Comparison of ENCODE assay signal across 25 cellular contexts in the genomic region with DNA sequence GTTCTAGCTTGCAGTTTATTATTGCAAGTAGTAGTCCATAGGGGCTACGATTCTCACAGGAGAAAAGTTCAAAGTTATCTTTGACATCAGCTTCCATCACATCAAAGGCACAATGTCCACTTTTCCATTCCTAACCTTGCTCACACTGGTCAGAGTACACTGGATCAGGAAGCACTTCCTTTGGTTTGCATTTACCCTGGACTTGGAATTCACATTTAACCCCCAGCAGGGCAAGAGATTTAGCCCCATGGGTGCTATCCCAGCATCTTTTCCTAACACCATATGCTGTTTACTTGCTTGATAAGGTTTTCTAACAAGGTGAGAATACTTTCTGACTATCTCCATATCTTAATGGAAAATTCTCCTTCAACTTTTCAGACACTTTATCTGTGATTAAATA. TPM values are rescaled to one million over a fixed set of nuclear protein-coding genes. Genes with fewer than 3 reads are reported as not detected.
DNase-seq lines count a peak whose midpoint lies in the region; ATAC-seq, FAIRE-seq and TF ChIP-seq lines count a peak whose summit lies in the region.
"Had no signal": no experiment of that assay in that cellular context is flagged by ENCODE, and none has a peak within 500 bp of the region (broad histone marks: within the 10 kb centered on the region; RNA-seq: fewer than 3 reads in every experiment).

No MANE protein-coding gene starts in this region.

- no peak overlapping the region for H3K27ac ChIP-seq in HepG2 (ENCODE audit: extremely low read length, insufficient read depth, low read length)
- H3K27ac ChIP-seq in right lobe of liver = no peak overlapping the region
- peak overlapping the region; percentile 58 for H3K27ac ChIP-seq in VCaP
- H3K27ac ChIP-seq in mesendoderm (ENCODE audit: low read depth, low read length) = no peak overlapping the region
- H3K27ac ChIP-seq: A549 had no signal

- WGBS in HepG2 (ENCODE audit: low lambda C conversion rate) = 7% methylated on average over 1 of the region's 1 CpG
- 10% methylated on average over 1 of the region's 1 CpG for WGBS in right lobe of liver (ENCODE audit: insufficient coverage, low coverage, low lambda C conversion rate, missing lambda C conversion rate)
- no CpG with 5 or more reads among the region's 1 CpG for WGBS in mesendoderm (ENCODE audit: extremely low coverage, insufficient coverage, low lambda C conversion rate)

- POLR2A ChIA-PET in HepG2 (lab: Yijun Ruan, JAX) = no interaction called here

- no peak overlapping the region for H2AFZ ChIP-seq in HepG2 (ENCODE audit: low read length)

- no peak overlapping the region for H3K4ac ChIP-seq in mesendoderm (ENCODE audit: low read depth, low read length)

- TF ChIP-seq EP300 in HepG2 (IDR thresholded peaks at IDR 0.05; ENCODE audit: low read depth in 2 of 2, low read length in 2 of 2) (no peak), HepG2 (CRISPR knock-in tag; IDR thresholded peaks at IDR 0.05; ENCODE audit: borderline replicate concordance) (no peak)

- no peak overlapping the region for H4K5ac ChIP-seq in mesendoderm (ENCODE audit: low read length)

- ATAC-seq in HepG2 (peak; percentile 79), right lobe of liver (no peak), HG03342 (IDR thresholded peaks at IDR 0.05; ENCODE audit: unreplicated experiment) (no peak)
- ATAC-seq: A549 had no signal

- H3K4me2 ChIP-seq in HepG2 (ENCODE audit: low read depth, low read length) = no peak overlapping the region
- no peak overlapping the region for H3K4me2 ChIP-seq in mesendoderm (ENCODE audit: low read length)
- H3K4me2 ChIP-seq: A549 had no signal

- no TSS peak for BruUV-seq in HepG2 (replicated peaks; lab: Mats Ljungman, UMichigan)

- H3K36me3 ChIP-seq in HepG2 (replicated peaks in 1 of 2; ENCODE audit: control insufficient read depth in 1 of 2, insufficient read depth in 2 of 2, low read length in 2 of 2) = no peaks in the 10 kb centered on the region
- H3K36me3 ChIP-seq in right lobe of liver = no peaks in the 10 kb centered on the region
- no peaks in the 10 kb centered on the region for H3K36me3 ChIP-seq in mesendoderm (ENCODE audit: control insufficient read depth, insufficient read depth, low read length)
- H3K36me3 ChIP-seq: BE2C, HAP-1 had no signal

- H3K79me2 ChIP-seq in HepG2 (ENCODE audit: insufficient read depth, low read length) = no peaks in the 10 kb centered on the region
- no peaks in the 10 kb centered on the region for H3K79me2 ChIP-seq in mesendoderm (ENCODE audit: control insufficient read depth, insufficient read depth, low read length)

- H3K4me3 ChIP-seq in HepG2 (replicated peaks in 1 of 3; ENCODE audit: insufficient read depth in 1 of 3, low read depth in 2 of 3, low read length in 3 of 3) = no peak overlapping the region
- no peak overlapping the region for H3K4me3 ChIP-seq in right lobe of liver
- no peak overlapping the region for H3K4me3 ChIP-seq in mesendoderm (ENCODE audit: low read length)
- H3K4me3 ChIP-seq: A549, HAP-1 had no signal

- in situ Hi-C loops in HepG2 (cut with HindIII; ENCODE audit: extremely low pct_ligation_motif_present, low pct_unique_long_range_greater_than_20kb) = no loop called here

- no peaks in the 10 kb centered on the region for H3K79me1 ChIP-seq in mesendoderm (ENCODE audit: low read length)

- no peaks in the 10 kb centered on the region; the same call in 1 of the 2 replicates for H4K20me1 ChIP-seq in HepG2 (ENCODE audit: insufficient read depth, low read length)

- H3K4me1 ChIP-seq in HepG2 (ENCODE audit: insufficient read depth, low read length) (peaks cover 14% of the 10 kb centered on the region), right lobe of liver (no peaks in the 10 kb centered on the region), mesendoderm (ENCODE audit: control insufficient read depth, low read depth, low read length) (peaks cover 7% of the 10 kb centered on the region)
- H3K4me1 ChIP-seq: A549, BE2C, HAP-1 had no signal

- TF ChIP-seq CTCF in HepG2 (CRISPR knock-in tag; IDR thresholded peaks at IDR 0.05) (no peak), right lobe of liver (IDR thresholded peaks at IDR 0.05) (no peak), VCaP (conservative IDR thresholded peaks at IDR 0.05) (no peak)

- no peak overlapping the region for H2BK15ac ChIP-seq in mesendoderm (replicated peaks; ENCODE audit: low read depth)

- no peak for FAIRE-seq in HepG2 (lab: Jason Lieb, UNC)
- FAIRE-seq: A549, GM12891, GM18507, H54 had no signal

- DNase-seq in HepG2 (ENCODE audit: low spot score) = no peak
- DNase-seq in right lobe of liver = no peak
- DNase-seq in mesendoderm = peak; percentile 88
- DNase-seq in NCI-H2107 (lab: John Stamatoyannopoulos, UW) = no peak
- DNase-seq in activated gamma-delta T cell treated with Interleukin-2 at 50 U/mL for 16 hours = no peak
- DNase-seq: 8988T; ACHN; AML-193; BE2C; C1 segment of cervical spinal cord; Calu3; CD4-positive, alpha-beta memory T cell; COR-L47; DMS53; DMS79 treated with DMSO at 0.1 percent for 48 hours; GF-D8; GOT3; HFFc6 had no signal

- intact Hi-C loops in HepG2 (cut with micrococcal nuclease; ENCODE audit: unreplicated experiment) (no loop called here), right lobe of liver (cut with DNase I) (no loop called here)

- no peak overlapping the region for H2BK120ac ChIP-seq in mesendoderm (ENCODE audit: low read depth, low read length)

- TF ChIP-seq RAD21 in HepG2 (CRISPR knock-in tag; IDR thresholded peaks at IDR 0.05) = no peak

- H4K8ac ChIP-seq in mesendoderm (ENCODE audit: low read depth, low read length) = no peak overlapping the region

- no peak for TF ChIP-seq POLR2A in HepG2 (IDR thresholded peaks at IDR 0.05; ENCODE audit: insufficient read depth in 1 of 2, low read depth in 2 of 2, low read length in 2 of 2)
- no peak for TF ChIP-seq POLR2A in right lobe of liver (IDR thresholded peaks at IDR 0.05)

- H3K27me3 ChIP-seq in HepG2 (ENCODE audit: control insufficient read depth in 1 of 2, insufficient read depth in 2 of 2, low read length in 2 of 2) (no peaks in the 10 kb centered on the region), right lobe of liver (no peaks in the 10 kb centered on the region), mesendoderm (ENCODE audit: insufficient read depth, low read length, poor library complexity) (no peaks in the 10 kb centered on the region)
- H3K27me3 ChIP-seq: BE2C had no signal

- H2BK5ac ChIP-seq in mesendoderm (ENCODE audit: low read length) = no peak overlapping the region

- no peak overlapping the region for H2AK5ac ChIP-seq in mesendoderm (ENCODE audit: low read length)

- no peak overlapping the region for H3K56ac ChIP-seq in mesendoderm (ENCODE audit: low read length)

- H3K18ac ChIP-seq in mesendoderm (ENCODE audit: low read length) = no peak overlapping the region

- no peaks in the 10 kb centered on the region for H3K9me3 ChIP-seq in HepG2 (ENCODE audit: low read length)
- H3K9me3 ChIP-seq in right lobe of liver = no peaks in the 10 kb centered on the region
- H3K9me3 ChIP-seq: A549, BE2C, HAP-1 had no signal

- H3K23ac ChIP-seq in mesendoderm (ENCODE audit: low read length) = no peak overlapping the region

- H3K9ac ChIP-seq in HepG2 (ENCODE audit: insufficient read depth, low read depth, low read length) (no peak overlapping the region), mesendoderm (ENCODE audit: low read length) (no peak overlapping the region)

- CTCF ChIA-PET in HepG2 (lab: Yijun Ruan, JAX; ENCODE audit: low intra/inter-chr PET ratio, low total read pairs) = no interaction called here

TF ChIP-seq in HepG2, 621 proteins besides CTCF, POLR2A, EP300 and RAD21 (continues in another document):
- peak; percentile 45 for TF ChIP-seq HNF4A (CRISPR knock-in tag; IDR thresholded peaks at IDR 0.05)

RNA-seq across cellular contexts. Expression of gene ASTN2, which starts 55.6 kb away (rescaled TPM):
- total RNA-seq in HepG2 (2016; rRNA removed; fragmentation: Illumina TruSeq; extraction: Trizol) = 13.5 TPM in 2 replicates
- total RNA-seq in HepG2 (2016; cell fraction: cytosol; rRNA removed; fragmentation: Illumina TruSeq; extraction: Trizol; ENCODE audit: low read depth) = 3.3 and 6.2 TPM in 2 replicates
- 12.7 and 14.5 TPM in 2 replicates for total RNA-seq in HepG2 (2016; cell fraction: insoluble cytoplasmic fraction; rRNA removed; fragmentation: Illumina TruSeq; extraction: Trizol)
- 8.3 and 11.1 TPM in 2 replicates for total RNA-seq in HepG2 (2016; cell fraction: membrane; rRNA removed; fragmentation: Illumina TruSeq; extraction: Trizol)
- total RNA-seq in HepG2 (2016; cell fraction: nucleus; rRNA removed; fragmentation: Illumina TruSeq; extraction: Trizol) = 18.0 and 18.2 TPM in 2 replicates
- 5.2 TPM in 2 replicates for polyA plus RNA-seq in HepG2 (2011; rRNA removed)
- polyA plus RNA-seq in HepG2 (2011; cell fraction: cytosol; rRNA removed) = 4.9 and 5.5 TPM in 2 replicates
- 5.3 and 5.9 TPM in 2 replicates for polyA plus RNA-seq in HepG2 (2011; cell fraction: nucleus; rRNA removed)
- polyA plus RNA-seq in HepG2 (2012) = 3.2 and 3.9 TPM in 2 replicates
- polyA plus RNA-seq in HepG2 (2016; cell fraction: cytosol; fragmentation: Illumina TruSeq; extraction: Trizol; ENCODE audit: low read depth) = 2.7 and 5.4 TPM in 2 replicates
- 11.5 and 11.8 TPM in 2 replicates for polyA plus RNA-seq in HepG2 (2016; cell fraction: insoluble cytoplasmic fraction; fragmentation: Illumina TruSeq; extraction: Trizol; ENCODE audit: low read depth)
- polyA plus RNA-seq in HepG2 (2016; cell fraction: membrane; fragmentation: Illumina TruSeq; extraction: Trizol; ENCODE audit: low read depth) = 5.5 and 8.3 TPM in 2 replicates
- 6.9 and 9.1 TPM in 2 replicates for polyA plus RNA-seq in HepG2 (2016; cell fraction: nucleus; fragmentation: Illumina TruSeq; extraction: Trizol; ENCODE audit: insufficient read depth, low read depth)
- 9.0 and 18.9 TPM in 2 replicates for polyA minus RNA-seq in HepG2 (2011; rRNA and poly(A)+ RNA removed; ENCODE audit: low replicate concordance)
- polyA minus RNA-seq in HepG2 (2011; cell fraction: cytosol; rRNA and poly(A)+ RNA removed) = 2.4 and 2.6 TPM in 2 replicates
- polyA minus RNA-seq in HepG2 (2011; cell fraction: nucleus; rRNA and poly(A)+ RNA removed) = 23.3 and 26.1 TPM in 2 replicates
- total RNA-seq in right lobe of liver = 1 to 10 TPM in 5 of 6 experiments, under 1 TPM in 1; 0.91 to 3.1 (median 2.5) TPM
- polyA plus RNA-seq in mesendoderm (2013, experiment 1 of 2) = 3.1 TPM
- polyA plus RNA-seq in mesendoderm (2013, experiment 2 of 2) = 3.4 TPM
